In the genomic region with DNA sequence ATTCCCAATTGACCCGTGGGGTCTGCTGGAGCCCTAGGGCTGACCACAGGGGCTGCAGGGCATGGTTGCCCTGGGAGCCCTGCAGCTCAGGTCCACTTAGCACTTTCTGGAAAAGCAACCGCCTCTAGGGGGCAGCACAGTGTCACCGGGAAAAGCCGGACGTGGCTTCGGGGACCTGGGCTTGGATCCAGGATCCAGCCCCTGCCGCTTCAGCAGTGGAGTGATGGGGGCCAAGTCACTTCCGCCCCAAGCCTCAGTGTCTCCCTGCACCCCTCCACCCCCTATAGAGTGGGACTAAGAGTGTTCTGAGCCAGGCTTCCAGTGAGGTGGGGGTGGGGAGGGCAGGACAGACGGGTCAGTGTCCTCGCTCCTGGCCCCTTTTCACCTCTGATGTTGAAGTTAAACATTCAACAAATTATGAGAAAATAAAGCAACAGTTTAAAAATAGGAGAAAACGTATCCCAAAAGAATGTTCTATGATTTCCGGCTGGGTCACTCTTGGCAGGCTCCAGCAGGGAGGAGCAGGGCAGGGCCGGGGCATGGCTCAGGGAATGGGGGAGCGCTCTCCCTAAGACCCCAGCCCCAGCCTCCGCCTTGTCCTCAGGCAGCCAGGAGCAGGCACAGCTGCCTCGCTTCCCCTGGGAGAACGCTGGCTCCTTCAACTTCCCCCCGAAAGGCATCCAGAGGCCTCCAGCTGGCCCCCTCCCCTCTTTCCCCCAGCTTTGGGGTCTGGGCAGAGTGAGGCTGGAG, we compare ENCODE assay signal across 8 cellular contexts.
DNase-seq lines count a peak whose midpoint lies in the region; ATAC-seq, FAIRE-seq and TF ChIP-seq lines count a peak whose summit lies in the region.

No MANE protein-coding gene starts in this region.

- H3K27me3 ChIP-seq in iPS DF 6.9 (ENCODE audit: control insufficient read depth, insufficient read depth, low read length) (no peaks in the 10 kb centered on the region), small intestine (ENCODE audit: control insufficient read depth in 2 of 2, insufficient read depth in 2 of 2, low read length in 2 of 2) (no peaks in the 10 kb centered on the region)

- DNase-seq in COLO829 (ENCODE audit: low spot score) (peak; percentile 60), HFFc6 (peak; percentile 55), RPMI7951 (ENCODE audit: low read depth) (peak; percentile 72), astrocyte of the hippocampus (ENCODE audit: low read depth, low spot score) (peak; percentile 86), iPS DF 6.9 (ENCODE audit: low read depth, low spot score) (peak; percentile 70), small intestine (peak; percentile 64)

- peak overlapping the region; percentile 95 for H3K27ac Mint-ChIP-seq in HFFc6

- no peaks in the 10 kb centered on the region for H3K4me1 ChIP-seq in iPS DF 6.9 (ENCODE audit: control insufficient read depth, insufficient read depth, low read length)
- H3K4me1 ChIP-seq in small intestine (ENCODE audit: control insufficient read depth in 2 of 2, insufficient read depth in 1 of 2, low read depth in 1 of 2, low read length in 1 of 2): no peaks in the 10 kb centered on the region

- H3K27me3 Mint-ChIP-seq in HFFc6 (ENCODE audit: insufficient read depth): peaks cover 12% of the 10 kb centered on the region

- ATAC-seq in HG03039 (IDR thresholded peaks at IDR 0.05; ENCODE audit: unreplicated experiment) (no peak), HG03139 (IDR thresholded peaks at IDR 0.05; ENCODE audit: unreplicated experiment) (no peak)

- peaks cover 13% of the 10 kb centered on the region for H3K4me1 Mint-ChIP-seq in HFFc6 (ENCODE audit: low read depth)

- H3K36me3 Mint-ChIP-seq in HFFc6 (ENCODE audit: low read depth): no peaks in the 10 kb centered on the region

- no peaks in the 10 kb centered on the region; the same call in 1 of the 2 replicates for H3K9me3 Mint-ChIP-seq in HFFc6

- peak; percentile 97 for TF ChIP-seq CTCF in HFFc6 (IDR thresholded peaks at IDR 0.05)

- no peak overlapping the region for H3K4me3 ChIP-seq in iPS DF 6.9 (ENCODE audit: low read length)
- no peak overlapping the region for H3K4me3 ChIP-seq in small intestine (ENCODE audit: low read depth in 1 of 2, low read length in 2 of 2)

- no peaks in the 10 kb centered on the region for H3K36me3 ChIP-seq in iPS DF 6.9 (ENCODE audit: control insufficient read depth, insufficient read depth, low read length)
- H3K36me3 ChIP-seq in small intestine (ENCODE audit: control insufficient read depth in 2 of 2, insufficient read depth in 2 of 2, low read length in 2 of 2): no peaks in the 10 kb centered on the region

- no CpG with 5 or more reads among the region's 18 CpGs for WGBS in iPS DF 6.9 (ENCODE audit: insufficient coverage, insufficient read length)
- WGBS in small intestine, 3 donors: 20 to 23% (median 22%) methylated on average over 18 of the region's 18 CpGs

- H3K4me3 Mint-ChIP-seq in HFFc6: peak overlapping the region; percentile 73

- H3K9me3 ChIP-seq in iPS DF 6.9 (ENCODE audit: control insufficient read depth, insufficient read depth, low read length): no peaks in the 10 kb centered on the region
- H3K9me3 ChIP-seq in small intestine (ENCODE audit: control insufficient read depth, low read depth): no peaks in the 10 kb centered on the region

- H3K27ac ChIP-seq in iPS DF 6.9 (ENCODE audit: low read length): no peak overlapping the region
- peak overlapping the region in 1 of 2 donors; percentile 71 for H3K27ac ChIP-seq in small intestine (ENCODE audit: low read depth in 1 of 2, low read length in 1 of 2)

- FAIRE-seq in small intestine (lab: Jason Lieb, UNC): no peak
